ENCODE assay signal across 9 cellular contexts in the genomic region with DNA sequence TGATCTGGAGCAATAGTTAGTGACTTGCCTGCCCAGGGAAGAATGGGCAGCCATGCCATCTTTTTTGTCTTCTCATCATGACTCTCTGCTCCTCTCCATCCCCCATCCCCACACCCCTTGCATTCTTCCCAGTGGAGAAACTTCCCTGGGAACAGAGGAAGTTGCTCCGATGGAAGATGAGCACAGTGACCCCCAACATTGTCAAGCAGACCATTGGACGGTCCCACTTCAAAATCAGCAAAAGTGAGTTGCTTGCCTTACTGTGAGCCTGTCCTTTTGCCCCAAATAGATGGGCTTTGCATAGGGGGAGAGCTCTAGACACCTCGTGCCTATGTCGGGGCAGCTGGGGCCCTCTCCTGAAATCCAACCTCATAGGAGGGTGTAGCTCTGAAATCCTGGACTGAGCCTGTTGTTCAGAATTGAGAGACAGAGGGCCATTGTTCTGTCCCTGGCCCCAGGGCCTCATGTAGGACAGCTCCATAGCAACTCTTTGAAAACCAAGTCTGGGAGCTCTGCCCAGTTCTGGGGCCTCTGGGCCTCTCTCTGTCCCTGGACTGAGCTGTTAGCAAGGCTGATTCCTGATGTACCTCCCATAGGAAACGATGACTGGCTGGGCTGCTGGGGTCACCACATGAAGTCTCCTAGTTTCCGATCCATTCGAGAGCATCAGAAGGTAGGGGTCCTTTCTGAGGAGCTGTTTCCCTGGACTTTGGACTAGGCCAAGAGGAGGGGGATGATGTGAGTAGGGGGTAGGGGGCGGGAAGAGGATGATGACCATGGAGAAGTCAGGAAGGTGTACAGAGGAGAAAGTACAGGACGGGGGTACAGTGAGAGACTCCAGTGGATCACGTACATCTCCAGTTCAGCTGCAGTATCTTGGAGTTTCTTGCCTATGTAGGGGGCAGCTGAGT. TPM values are rescaled to one million over a fixed set of nuclear protein-coding genes. Genes with fewer than 3 reads are reported as not detected.
DNase-seq lines count a peak whose midpoint lies in the region; ATAC-seq and TF ChIP-seq lines count a peak whose summit lies in the region.
"Had no signal": no experiment of that assay in that cellular context is flagged by ENCODE, and none has a peak within 500 bp of the region (broad histone marks: within the 10 kb centered on the region; RNA-seq: fewer than 3 reads in every experiment).

No MANE protein-coding gene starts in this region.

- H3K36me3 ChIP-seq in duodenal mucosa (ENCODE audit: control insufficient read depth in 1 of 2, insufficient read depth in 2 of 2, low read length in 2 of 2) (peaks cover 45 to 65% of the 10 kb centered on the region in 2 donors), lung (ENCODE audit: control insufficient read depth in 2 of 2, insufficient read depth in 2 of 2, low read length in 2 of 2) (peaks cover 12 to 37% of the 10 kb centered on the region in 2 donors), testis (ENCODE audit: low read depth, missing control alignments) (no peaks in the 10 kb centered on the region), Karpas-422 (ENCODE audit: insufficient read depth, low read length) (peaks cover 27% of the 10 kb centered on the region; the same call in 1 of the 2 replicates)

- H3K4me3 Mint-ChIP-seq in activated CD8-positive, alpha-beta T cell treated with anti-CD3 and anti-CD28 coated beads for 36 hours, result no peak overlapping the region
- H3K4me3 Mint-ChIP-seq in activated CD8-positive, alpha-beta T cell treated with anti-CD3 and anti-CD28 coated beads, Interleukin-2, amount 10 ng/mL, durations not matched to agents 7 days and 5 days, result no peak overlapping the region
- H3K4me3 Mint-ChIP-seq: activated T-cell treated with anti-CD3 and anti-CD28 coated beads, Interleukin-2, amount 50 U/mL, for 72 hours had no signal

- no peak for TF ChIP-seq CTCF in activated CD8-positive, alpha-beta T cell treated with anti-CD3 and anti-CD28 coated beads for 36 hours (IDR thresholded peaks at IDR 0.05)
- no peak for TF ChIP-seq CTCF in lung (IDR thresholded peaks at IDR 0.05; ENCODE audit: control extremely low read depth, extremely low read depth)
- no peak for TF ChIP-seq CTCF in testis (IDR thresholded peaks at IDR 0.05)
- no peak for TF ChIP-seq CTCF in GM13977 (IDR thresholded peaks at IDR 0.05; ENCODE audit: extremely low read depth, insufficient read depth, missing control alignments)

- H3K4me2 ChIP-seq in Karpas-422 (ENCODE audit: low read depth, low read length, poor library complexity, severe bottlenecking), result no peak overlapping the region

- POLR2A ChIA-PET in activated CD8-positive, alpha-beta T cell treated with anti-CD3 and anti-CD28 coated beads for 36 hours (lab: Charles Lee), result interaction anchor here (0.6 to 1.3 kb wide), 2 partner anchors 8 to 119 kb away, joined by 3 to 4 read pairs; no protein-coding TSS in a partner anchor
- POLR2A ChIA-PET in activated CD8-positive, alpha-beta T cell treated with anti-CD3 and anti-CD28 coated beads, Interleukin-2, amount 10 ng/mL, durations not matched to agents 7 days and 5 days (lab: Charles Lee), result interaction anchor here (0.7 kb wide), 1 partner anchor 35 kb away, joined by 3 read pairs; the partner anchor contains the start of gene TTLL4

- peak overlapping the region; percentile 4 for H3K27ac ChIP-seq in duodenal mucosa (ENCODE audit: low read depth, low read length)
- H3K27ac ChIP-seq in lung (ENCODE audit: low read depth in 1 of 2, low read length in 1 of 2), result peak overlapping the region; percentile 22 to 25
- peak overlapping the region; percentile 34 to 57 for H3K27ac ChIP-seq in testis
- H3K27ac ChIP-seq in Karpas-422 (ENCODE audit: low read length), result no peak overlapping the region

- H3K27ac Mint-ChIP-seq in activated CD8-positive, alpha-beta T cell treated with anti-CD3 and anti-CD28 coated beads for 36 hours, result peak overlapping the region; percentile 44
- no peak overlapping the region for H3K27ac Mint-ChIP-seq in activated CD8-positive, alpha-beta T cell treated with anti-CD3 and anti-CD28 coated beads, Interleukin-2, amount 10 ng/mL, durations not matched to agents 7 days and 5 days
- H3K27ac Mint-ChIP-seq: activated T-cell treated with anti-CD3 and anti-CD28 coated beads, Interleukin-2, amount 50 U/mL, for 72 hours had no signal

- no peak overlapping the region for H2AFZ ChIP-seq in Karpas-422 (ENCODE audit: low read length)

- 85 to 86% methylated on average over 10 of the region's 10 CpGs for WGBS in lung, 2 donors
- WGBS in testis, 2 donors, result 69 to 71% methylated on average over 10 of the region's 10 CpGs

- H3K27me3 ChIP-seq in duodenal mucosa (ENCODE audit: control insufficient read depth in 1 of 2, insufficient read depth in 2 of 2, low read length in 2 of 2) (no peaks in the 10 kb centered on the region), lung (ENCODE audit: control insufficient read depth, insufficient read depth) (no peaks in the 10 kb centered on the region), testis (no peaks in the 10 kb centered on the region), Karpas-422 (ENCODE audit: low read length) (no peaks in the 10 kb centered on the region)

- intact Hi-C loops in activated CD8-positive, alpha-beta T cell treated with anti-CD3 and anti-CD28 coated beads for 36 hours (cut with micrococcal nuclease), result no loop called here
- intact Hi-C loops in testis (cut with DNase I; ENCODE audit: low total_unique reads), result no loop called here

- TF ChIP-seq POLR2A in testis (IDR thresholded peaks at IDR 0.05), result no peak

- H3K79me2 ChIP-seq in Karpas-422 (ENCODE audit: low read length), result 0 out of 2 replicates have a peak, but pooled peaks cover 5% of the 10 kb centered on the region

- no peak overlapping the region for H3K9ac ChIP-seq in duodenal mucosa (ENCODE audit: low read depth in 1 of 2, low read length in 2 of 2)
- H3K9ac ChIP-seq in Karpas-422 (ENCODE audit: low read length), result no peak overlapping the region

- peaks cover 19% of the 10 kb centered on the region for H3K4me1 Mint-ChIP-seq in activated CD8-positive, alpha-beta T cell treated with anti-CD3 and anti-CD28 coated beads for 36 hours (ENCODE audit: low read depth)
- no peaks in the 10 kb centered on the region for H3K4me1 Mint-ChIP-seq in activated CD8-positive, alpha-beta T cell treated with anti-CD3 and anti-CD28 coated beads, Interleukin-2, amount 10 ng/mL, durations not matched to agents 7 days and 5 days (ENCODE audit: low read depth)

- H4K20me1 ChIP-seq in Karpas-422 (ENCODE audit: insufficient read depth, low read depth, low read length), result no peaks in the 10 kb centered on the region

- in situ Hi-C loops in GM13977 (cut with MboI; ENCODE audit: low pct_unique_long_range_greater_than_20kb, low sequenced_read_pairs, unreplicated experiment), result no loop called here

- no peaks in the 10 kb centered on the region for H3K27me3 Mint-ChIP-seq in activated CD8-positive, alpha-beta T cell treated with anti-CD3 and anti-CD28 coated beads for 36 hours
- H3K27me3 Mint-ChIP-seq in activated CD8-positive, alpha-beta T cell treated with anti-CD3 and anti-CD28 coated beads, Interleukin-2, amount 10 ng/mL, durations not matched to agents 7 days and 5 days (ENCODE audit: low read depth), result no peaks in the 10 kb centered on the region

- no peak for DNase-seq in activated CD8-positive, alpha-beta T cell treated with anti-CD3 and anti-CD28 coated beads for 36 hours
- DNase-seq in activated CD8-positive, alpha-beta T cell treated with anti-CD3 and anti-CD28 coated beads, Interleukin-2, amount 10 ng/mL, durations not matched to agents 7 days and 5 days, result no peak
- no peak for DNase-seq in lung (ENCODE audit: low spot score)
- DNase-seq in testis, result peak; percentile 92
- DNase-seq in Karpas-422, result no peak
- DNase-seq in GM13977 (ENCODE audit: low spot score), result no peak
- DNase-seq: activated T-cell treated with anti-CD3 and anti-CD28 coated beads, Interleukin-2, amount 50 U/mL, for 72 hours had no signal

- H3K9me3 Mint-ChIP-seq in activated CD8-positive, alpha-beta T cell treated with anti-CD3 and anti-CD28 coated beads for 36 hours, result no peaks in the 10 kb centered on the region
- H3K9me3 Mint-ChIP-seq in activated CD8-positive, alpha-beta T cell treated with anti-CD3 and anti-CD28 coated beads, Interleukin-2, amount 10 ng/mL, durations not matched to agents 7 days and 5 days (ENCODE audit: insufficient read depth), result no peaks in the 10 kb centered on the region
- H3K9me3 Mint-ChIP-seq: activated T-cell treated with anti-CD3 and anti-CD28 coated beads, Interleukin-2, amount 50 U/mL, for 72 hours had no signal

- no peak for ATAC-seq in activated CD8-positive, alpha-beta T cell treated with anti-CD3 and anti-CD28 coated beads for 36 hours
- ATAC-seq in activated CD8-positive, alpha-beta T cell treated with anti-CD3 and anti-CD28 coated beads, Interleukin-2, amount 10 ng/mL, durations not matched to agents 7 days and 5 days, result no peak
- ATAC-seq in lung (ENCODE audit: insufficient read depth, low FRiP score) (no peak), GM19023 (IDR thresholded peaks at IDR 0.05; ENCODE audit: unreplicated experiment) (no peak)
- ATAC-seq: activated T-cell treated with anti-CD3 and anti-CD28 coated beads, Interleukin-2, amount 50 U/mL, for 72 hours had no signal

- no peak overlapping the region for H3K4me3 ChIP-seq in duodenal mucosa (ENCODE audit: low read depth in 1 of 2, low read length in 2 of 2)
- H3K4me3 ChIP-seq in lung, result no peak overlapping the region
- no peak overlapping the region for H3K4me3 ChIP-seq in testis
- H3K4me3 ChIP-seq in Karpas-422 (ENCODE audit: low read length), result no peak overlapping the region

- no peaks in the 10 kb centered on the region for H3K4me1 ChIP-seq in duodenal mucosa (ENCODE audit: control insufficient read depth in 1 of 2, insufficient read depth in 2 of 2, low read length in 2 of 2)
- H3K4me1 ChIP-seq in lung (ENCODE audit: control insufficient read depth in 2 of 2, insufficient read depth in 2 of 2, low read length in 2 of 2), result no peaks in the 10 kb centered on the region
- peaks cover 10% of the 10 kb centered on the region for H3K4me1 ChIP-seq in testis
- no peaks in the 10 kb centered on the region for H3K4me1 ChIP-seq in Karpas-422 (ENCODE audit: low read length)

- H3K9me2 ChIP-seq in Karpas-422 (replicated peaks; ENCODE audit: insufficient read depth, low read length), result no peaks in the 10 kb centered on the region

- peaks cover 65% of the 10 kb centered on the region for H3K36me3 Mint-ChIP-seq in activated CD8-positive, alpha-beta T cell treated with anti-CD3 and anti-CD28 coated beads for 36 hours (ENCODE audit: low read depth)
- H3K36me3 Mint-ChIP-seq in activated CD8-positive, alpha-beta T cell treated with anti-CD3 and anti-CD28 coated beads, Interleukin-2, amount 10 ng/mL, durations not matched to agents 7 days and 5 days (ENCODE audit: low read depth), result peaks cover 29% of the 10 kb centered on the region

- CTCF ChIA-PET in activated CD8-positive, alpha-beta T cell treated with anti-CD3 and anti-CD28 coated beads for 36 hours (lab: Charles Lee), result interaction anchor here (0.8 to 1.3 kb wide), 3 partner anchors 8 to 19 kb away, joined by 3 to 4 read pairs (median 3); no protein-coding TSS in a partner anchor
- CTCF ChIA-PET in activated CD8-positive, alpha-beta T cell treated with anti-CD3 and anti-CD28 coated beads, Interleukin-2, amount 10 ng/mL, durations not matched to agents 7 days and 5 days (lab: Charles Lee), result interaction anchor here (2.5 kb wide), 1 partner anchor 102 kb away, joined by 8 read pairs; no protein-coding TSS in a partner anchor

- H3K9me3 ChIP-seq in duodenal mucosa (ENCODE audit: control insufficient read depth in 1 of 2, low read length in 2 of 2) (no peaks in the 10 kb centered on the region), lung (ENCODE audit: control insufficient read depth in 2 of 2, insufficient read depth in 1 of 2, low read length in 1 of 2) (no peaks in the 10 kb centered on the region), testis (no peaks in the 10 kb centered on the region), Karpas-422 (ENCODE audit: low read length) (no peaks in the 10 kb centered on the region)

RNA-seq across cellular contexts. Expression of gene TTLL4, which starts 35.2 kb away (rescaled TPM):
- total RNA-seq in activated CD8-positive, alpha-beta T cell treated with anti-CD3 and anti-CD28 coated beads for 36 hours, result 10 to 100 TPM; 32.2 to 36.6 TPM
- total RNA-seq in activated CD8-positive, alpha-beta T cell treated with anti-CD3 and anti-CD28 coated beads, Interleukin-2, amount 10 ng/mL, durations not matched to agents 7 days and 5 days, result 10 to 100 TPM; 25.8 to 27.7 TPM
- total RNA-seq in lung, result 10 to 100 TPM; 25.1 to 30.5 TPM
- polyA plus RNA-seq in lung, result 10 to 100 TPM; 18.6 to 19.6 TPM
- total RNA-seq in testis, result 10 to 100 TPM; 86.0 to 96.9 TPM
- polyA plus RNA-seq in testis (ENCODE audit: insufficient read depth, low read depth, low replicate concordance), result 141 TPM
- 37.2 and 52.1 TPM in 2 replicates for total RNA-seq in Karpas-422 (2014; rRNA removed; shearing (Covaris generic); ENCODE audit: low replicate concordance)

RNA-seq across cellular contexts. Expression of gene CYP27A1, which starts 36.1 kb away (rescaled TPM):
- total RNA-seq in activated CD8-positive, alpha-beta T cell treated with anti-CD3 and anti-CD28 coated beads for 36 hours, result under 1 TPM; 0.14 to 0.18 TPM
- not detected for total RNA-seq in activated CD8-positive, alpha-beta T cell treated with anti-CD3 and anti-CD28 coated beads, Interleukin-2, amount 10 ng/mL, durations not matched to agents 7 days and 5 days
- 100 to 1,000 TPM in 1 of 2 donors, 10 to 100 TPM in 1; 38.3 to 110 TPM for total RNA-seq in lung
- polyA plus RNA-seq in lung, result 10 to 100 TPM; 65.3 to 88.9 TPM
- 10 to 100 TPM; 37.2 to 62.8 TPM for total RNA-seq in testis
- polyA plus RNA-seq in testis (ENCODE audit: insufficient read depth, low read depth, low replicate concordance), result 30.2 TPM
- total RNA-seq in Karpas-422 (2014; rRNA removed; shearing (Covaris generic); ENCODE audit: low replicate concordance), result 0.29 TPM in 1 of 2 replicates, not detected in the other

Comparison
In these comparisons a context has a peak if more than half of its experiments do, and no peak if none do; other contexts are left out.
1. RNA of gene CYP27A1, which starts 36.1 kb away (total RNA-seq): 38.3 to 110 TPM in lung and 37.2 to 62.8 TPM in testis; 0.14 to 0.18 TPM in activated CD8-positive, alpha-beta T cell treated with anti-CD3 and anti-CD28 coated beads for 36 hours, not detected in activated CD8-positive, alpha-beta T cell treated with anti-CD3 and anti-CD28 coated beads, Interleukin-2, amount 10 ng/mL, durations not matched to agents 7 days and 5 days and 0.29 TPM in Karpas-422; every median in the first group is over 10 times any median in the second.